11 cellular contexts compared by ENCODE assay signal in the genomic region with DNA sequence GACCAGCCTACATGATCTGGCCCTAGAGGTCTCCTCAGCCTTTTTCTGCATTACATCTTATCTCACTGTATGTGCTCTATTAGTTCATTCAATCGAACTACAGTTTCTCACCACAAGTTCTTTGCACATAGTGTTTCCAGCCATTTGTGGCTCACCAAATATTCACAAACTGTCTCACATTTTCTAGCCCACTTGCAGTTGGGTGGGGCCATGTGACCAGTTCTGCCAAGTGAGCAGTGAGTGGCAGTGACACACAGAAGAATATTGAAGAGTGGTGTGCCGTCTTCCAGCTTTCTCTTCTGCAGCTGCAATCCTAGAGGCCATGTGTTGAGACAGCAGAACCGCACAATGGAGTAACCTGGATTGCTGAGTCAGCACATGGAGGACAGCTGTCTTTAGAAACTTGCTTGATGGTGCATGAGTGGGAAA.
DNase-seq lines count a peak whose midpoint lies in the region; ATAC-seq and TF ChIP-seq lines count a peak whose summit lies in the region.
"Had no signal": no experiment of that assay in that cellular context is flagged by ENCODE, and none has a peak within 500 bp of the region (broad histone marks: within the 10 kb centered on the region; RNA-seq: fewer than 3 reads in every experiment).

No MANE protein-coding gene starts in this region.

- H3K79me2 ChIP-seq in KMS-11 (ENCODE audit: insufficient read depth, low read depth), result no peaks in the 10 kb centered on the region

- peak overlapping the region; percentile 7 to 60 for H3K27ac Mint-ChIP-seq in activated naive CD4-positive, alpha-beta T cell treated with anti-CD3 and anti-CD28 coated beads, Interleukin-2, amount 50 U/mL, for 72 hours
- H3K27ac Mint-ChIP-seq in activated naive CD4-positive, alpha-beta T cell treated with anti-CD3 and anti-CD28 coated beads, Interleukin-2, amount 10 ng/mL, durations not matched to agents 7 days and 5 days, result no peak overlapping the region
- peak overlapping the region; percentile 92 for H3K27ac Mint-ChIP-seq in stimulated activated naive CD8-positive, alpha-beta T cell treated with anti-CD3 and anti-CD28 coated beads, Interleukin-15, Interleukin-2, amounts not matched to agents 100 ng/mL and 50 ng/mL, for 24 hours
- no peak overlapping the region for H3K27ac Mint-ChIP-seq in mesothelial cell of epicardium
- H3K27ac Mint-ChIP-seq: CD4-positive, alpha-beta T cell had no signal

- no peak overlapping the region for H3K4me3 Mint-ChIP-seq in activated naive CD4-positive, alpha-beta T cell treated with anti-CD3 and anti-CD28 coated beads, Interleukin-2, amount 10 ng/mL, durations not matched to agents 7 days and 5 days
- peak overlapping the region; percentile 47 for H3K4me3 Mint-ChIP-seq in stimulated activated naive CD8-positive, alpha-beta T cell treated with anti-CD3 and anti-CD28 coated beads, Interleukin-15, Interleukin-2, amounts not matched to agents 100 ng/mL and 50 ng/mL, for 24 hours
- no peak overlapping the region for H3K4me3 Mint-ChIP-seq in mesothelial cell of epicardium
- H3K4me3 Mint-ChIP-seq: CD4-positive, alpha-beta T cell; naive thymus-derived CD8-positive, alpha-beta T cell had no signal

- H3K9ac ChIP-seq in KMS-11, result peak overlapping the region; percentile 49; the same call in 1 of the 2 replicates
- H3K9ac ChIP-seq in colonic mucosa (ENCODE audit: low read depth in 2 of 2, low read length in 2 of 2), result no peak overlapping the region

- H3K36me3 Mint-ChIP-seq in activated naive CD4-positive, alpha-beta T cell treated with anti-CD3 and anti-CD28 coated beads, Interleukin-2, amount 50 U/mL, for 72 hours, result no peaks in the 10 kb centered on the region
- no peaks in the 10 kb centered on the region for H3K36me3 Mint-ChIP-seq in activated naive CD4-positive, alpha-beta T cell treated with anti-CD3 and anti-CD28 coated beads, Interleukin-2, amount 10 ng/mL, durations not matched to agents 7 days and 5 days
- H3K36me3 Mint-ChIP-seq in stimulated activated naive CD8-positive, alpha-beta T cell treated with anti-CD3 and anti-CD28 coated beads, Interleukin-15, Interleukin-2, amounts not matched to agents 100 ng/mL and 50 ng/mL, for 24 hours (ENCODE audit: low read depth), result no peaks in the 10 kb centered on the region
- no peaks in the 10 kb centered on the region for H3K36me3 Mint-ChIP-seq in mesothelial cell of epicardium
- H3K36me3 Mint-ChIP-seq: naive thymus-derived CD8-positive, alpha-beta T cell had no signal

- no peaks in the 10 kb centered on the region for H3K4me1 Mint-ChIP-seq in activated naive CD4-positive, alpha-beta T cell treated with anti-CD3 and anti-CD28 coated beads, Interleukin-2, amount 10 ng/mL, durations not matched to agents 7 days and 5 days
- H3K4me1 Mint-ChIP-seq in stimulated activated naive CD8-positive, alpha-beta T cell treated with anti-CD3 and anti-CD28 coated beads, Interleukin-15, Interleukin-2, amounts not matched to agents 100 ng/mL and 50 ng/mL, for 24 hours (ENCODE audit: low read depth), result peaks cover 23% of the 10 kb centered on the region
- H3K4me1 Mint-ChIP-seq in mesothelial cell of epicardium, result no peaks in the 10 kb centered on the region

- no peaks in the 10 kb centered on the region for H3K9me3 ChIP-seq in colonic mucosa

- peaks cover 51% of the 10 kb centered on the region for H3K4me1 ChIP-seq in KMS-11 (ENCODE audit: low read depth, poor library complexity, severe bottlenecking)
- no peaks in the 10 kb centered on the region for H3K4me1 ChIP-seq in colonic mucosa

- peak overlapping the region; percentile 71 for H3K4me2 ChIP-seq in KMS-11

- ATAC-seq in activated naive CD4-positive, alpha-beta T cell treated with anti-CD3 and anti-CD28 coated beads, Interleukin-2, amount 50 U/mL, for 72 hours, result peak; percentile 68 to 79
- ATAC-seq: naive thymus-derived CD8-positive, alpha-beta T cell had no signal

- H3K27me3 ChIP-seq in KMS-11 (ENCODE audit: insufficient read depth, low read depth) (no peaks in the 10 kb centered on the region), colonic mucosa (no peaks in the 10 kb centered on the region)

- DNase-seq in activated naive CD4-positive, alpha-beta T cell treated with anti-CD3 and anti-CD28 coated beads, Interleukin-2, amount 50 U/mL, for 72 hours (ENCODE audit: low spot score in 2 of 2), result peak in 1 of 2 donors; percentile 17
- no peak for DNase-seq in activated naive CD4-positive, alpha-beta T cell treated with anti-CD3 and anti-CD28 coated beads, Interleukin-2, amount 10 ng/mL, durations not matched to agents 7 days and 5 days
- DNase-seq in fibroblast of the conjunctiva (ENCODE audit: low read depth), result peak; percentile 2
- DNase-seq in colonic mucosa, result no peak
- no peak for DNase-seq in mesothelial cell of epicardium (ENCODE audit: low spot score in 2 of 2, unreplicated experiment in 2 of 2)
- no peak for DNase-seq in NCI-H1436 treated with DMSO at 0.1 percent for 48 hours (lab: John Stamatoyannopoulos, UW)
- DNase-seq: foreskin melanocyte had no signal

- no peak overlapping the region for H2AFZ ChIP-seq in KMS-11 (ENCODE audit: low read depth)

- H4K20me1 ChIP-seq in KMS-11 (ENCODE audit: insufficient read depth), result no peaks in the 10 kb centered on the region

- H3K36me3 ChIP-seq in KMS-11 (ENCODE audit: insufficient read depth) (no peaks in the 10 kb centered on the region), colonic mucosa (no peaks in the 10 kb centered on the region)

- TF ChIP-seq CTCF in KMS-11 (conservative IDR thresholded peaks at IDR 0.05; ENCODE audit: low read depth, low read length), result no peak
- TF ChIP-seq CTCF in colonic mucosa (IDR thresholded peaks at IDR 0.05), result no peak
- TF ChIP-seq CTCF in mesothelial cell of epicardium (IDR thresholded peaks at IDR 0.05; ENCODE audit: unreplicated experiment), result no peak

- intact Hi-C loops in colonic mucosa (cut with DNase I), result no loop called here

- H3K4me3 ChIP-seq in KMS-11 (IDR thresholded peaks at IDR 0.05; ENCODE audit: insufficient read depth, low read depth, low read length) (no peak overlapping the region), colonic mucosa (no peak overlapping the region)

- H3K9me3 Mint-ChIP-seq in activated naive CD4-positive, alpha-beta T cell treated with anti-CD3 and anti-CD28 coated beads, Interleukin-2, amount 50 U/mL, for 72 hours, result no peaks in the 10 kb centered on the region
- no peaks in the 10 kb centered on the region for H3K9me3 Mint-ChIP-seq in activated naive CD4-positive, alpha-beta T cell treated with anti-CD3 and anti-CD28 coated beads, Interleukin-2, amount 10 ng/mL, durations not matched to agents 7 days and 5 days
- H3K9me3 Mint-ChIP-seq in stimulated activated naive CD8-positive, alpha-beta T cell treated with anti-CD3 and anti-CD28 coated beads, Interleukin-15, Interleukin-2, amounts not matched to agents 100 ng/mL and 50 ng/mL, for 24 hours, result no peaks in the 10 kb centered on the region
- H3K9me3 Mint-ChIP-seq in mesothelial cell of epicardium, result no peaks in the 10 kb centered on the region
- H3K9me3 Mint-ChIP-seq: CD4-positive, alpha-beta T cell; naive thymus-derived CD8-positive, alpha-beta T cell had no signal

- H3K27ac ChIP-seq in KMS-11 (peak overlapping the region; percentile 86), colonic mucosa (no peak overlapping the region)

- CTCF ChIA-PET in activated naive CD4-positive, alpha-beta T cell treated with anti-CD3 and anti-CD28 coated beads, Interleukin-2, amount 10 ng/mL, durations not matched to agents 7 days and 5 days (lab: Charles Lee), result interaction anchor here (0.6 to 1.7 kb wide), 2 partner anchors 41 to 697 kb away, joined by 3 to 8 read pairs; no protein-coding TSS in a partner anchor

- H3K27me3 Mint-ChIP-seq in activated naive CD4-positive, alpha-beta T cell treated with anti-CD3 and anti-CD28 coated beads, Interleukin-2, amount 10 ng/mL, durations not matched to agents 7 days and 5 days, result peaks cover 3% of the 10 kb centered on the region
- peaks cover 30% of the 10 kb centered on the region for H3K27me3 Mint-ChIP-seq in stimulated activated naive CD8-positive, alpha-beta T cell treated with anti-CD3 and anti-CD28 coated beads, Interleukin-15, Interleukin-2, amounts not matched to agents 100 ng/mL and 50 ng/mL, for 24 hours
- H3K27me3 Mint-ChIP-seq in mesothelial cell of epicardium (ENCODE audit: low read depth), result no peaks in the 10 kb centered on the region
- H3K27me3 Mint-ChIP-seq: CD4-positive, alpha-beta T cell had no signal

Comparison
In these comparisons a context has a peak if more than half of its experiments do, and no peak if none do; other contexts are left out.
1. H3K27ac Mint-ChIP-seq: peak in activated naive CD4-positive, alpha-beta T cell treated with anti-CD3 and anti-CD28 coated beads, Interleukin-2, amount 50 U/mL, for 72 hours (2 of 2) and stimulated activated naive CD8-positive, alpha-beta T cell treated with anti-CD3 and anti-CD28 coated beads, Interleukin-15, Interleukin-2, amounts not matched to agents 100 ng/mL and 50 ng/mL, for 24 hours (single experiment); none in activated naive CD4-positive, alpha-beta T cell treated with anti-CD3 and anti-CD28 coated beads, Interleukin-2, amount 10 ng/mL, durations not matched to agents 7 days and 5 days (single experiment) and mesothelial cell of epicardium (single experiment).